1 cellular context compared by ENCODE assay signal in the genomic region with DNA sequence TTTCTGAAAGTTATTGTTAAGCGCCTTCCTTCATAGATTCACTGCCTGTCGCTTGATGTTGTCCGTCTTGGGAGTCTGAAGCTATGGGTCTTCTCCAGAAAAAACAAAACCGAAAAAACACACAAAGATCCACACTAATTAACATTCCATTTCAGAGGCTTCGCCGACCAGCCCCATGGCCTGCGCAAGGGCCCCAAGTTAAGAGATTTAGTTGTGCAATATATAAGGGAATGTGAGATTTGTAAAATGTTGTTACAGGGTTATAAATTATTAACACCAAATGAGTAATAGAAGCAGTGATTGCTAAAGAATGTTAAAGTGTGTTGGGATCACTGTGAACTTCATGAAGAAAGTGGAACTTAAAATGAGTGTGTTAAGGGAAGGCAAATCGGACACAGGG.
TF ChIP-seq lines count a peak whose summit lies in the region.

No MANE protein-coding gene starts in this region.

TF ChIP-seq in H1, 55 proteins besides CTCF, POLR2A, EP300 and RAD21:
- no peak for TF ChIP-seq PHF8 (conservative IDR thresholded peaks at IDR 0.05; ENCODE audit: low read depth, low read length)
- TF ChIP-seq CEBPB (IDR thresholded peaks at IDR 0.05; ENCODE audit: low read depth, low read length), result peak; percentile 21; the same call in 1 of the 2 replicates
TF ChIP-seq in H1: peak in this region for 1.
